21 cellular contexts compared by ENCODE assay signal in the genomic region with DNA sequence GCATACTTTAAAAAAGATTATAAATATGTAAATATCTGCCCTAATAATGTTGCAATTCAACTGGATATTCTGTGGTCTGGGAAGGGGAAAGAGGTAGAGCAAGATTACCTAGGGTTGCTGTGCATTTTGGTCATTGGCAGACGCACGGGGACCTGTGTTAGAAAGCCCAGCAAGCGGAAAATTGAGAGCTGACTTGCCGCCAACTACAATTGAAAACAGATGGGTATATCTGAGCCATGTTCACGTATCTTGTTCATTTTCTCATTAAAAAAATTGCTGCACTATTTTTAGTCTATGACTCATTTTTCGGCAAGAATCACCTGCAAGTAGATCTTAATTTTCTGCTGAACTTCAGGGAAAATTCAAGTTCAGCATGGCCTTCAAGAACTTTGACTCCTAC.
A peak's percentile ranks its signal among the peaks of the same experiment; 100 is the strongest.
DNase-seq lines count a peak whose midpoint lies in the region; ATAC-seq and TF ChIP-seq lines count a peak whose summit lies in the region.
"Had no signal": no experiment of that assay in that cellular context is flagged by ENCODE, and none has a peak within 500 bp of the region (broad histone marks: within the 10 kb centered on the region; RNA-seq: fewer than 3 reads in every experiment).

No MANE protein-coding gene starts in this region.

- no peaks in the 10 kb centered on the region for H3K27me3 ChIP-seq in ovary
- H3K27me3 ChIP-seq: BLaER1, MG63 had no signal

- no peak overlapping the region for H3K27ac Mint-ChIP-seq in activated CD8-positive, alpha-beta T cell treated with anti-CD3 and anti-CD28 coated beads for 36 hours
- H3K27ac Mint-ChIP-seq: CD4-positive, alpha-beta memory T cell; GM23338 had no signal

- no peaks in the 10 kb centered on the region for H3K36me3 ChIP-seq in ovary
- H3K36me3 ChIP-seq: BLaER1, MG63 had no signal

- ATAC-seq in activated CD8-positive, alpha-beta T cell treated with anti-CD3 and anti-CD28 coated beads for 36 hours = no peak
- ATAC-seq: GM12878, GM23338, SK-N-SH treated with all-trans-retinoic acid at 6 μM for 48 hours had no signal

- CTCF ChIA-PET in activated CD8-positive, alpha-beta T cell treated with anti-CD3 and anti-CD28 coated beads for 36 hours (lab: Charles Lee) = no interaction called here

- TF ChIP-seq POLR2A in ovary (IDR thresholded peaks at IDR 0.05) = no peak

- no peaks in the 10 kb centered on the region for H3K9me3 Mint-ChIP-seq in activated CD8-positive, alpha-beta T cell treated with anti-CD3 and anti-CD28 coated beads for 36 hours

- H3K4me3 Mint-ChIP-seq in activated CD8-positive, alpha-beta T cell treated with anti-CD3 and anti-CD28 coated beads for 36 hours = no peak overlapping the region
- H3K4me3 Mint-ChIP-seq: CD4-positive, alpha-beta memory T cell; GM23338 had no signal

- H3K4me1 ChIP-seq in ovary (ENCODE audit: insufficient read depth) = no peaks in the 10 kb centered on the region
- H3K4me1 ChIP-seq: BLaER1 had no signal

- no peak overlapping the region for H3K27ac ChIP-seq in ovary
- H3K27ac ChIP-seq: BLaER1 had no signal

- no peak for TF ChIP-seq EP300 in ovary (IDR thresholded peaks at IDR 0.05)

- WGBS in ovary, 3 donors = 30 to 37% (median 36%) methylated on average over 6 of the region's 6 CpGs

- peaks cover 10% of the 10 kb centered on the region for H3K27me3 Mint-ChIP-seq in activated CD8-positive, alpha-beta T cell treated with anti-CD3 and anti-CD28 coated beads for 36 hours

- no peak for TF ChIP-seq CTCF in astrocyte of the spinal cord (IDR thresholded peaks at IDR 0.05; ENCODE audit: low read depth, low read length)
- no peak for TF ChIP-seq CTCF in fibroblast of the aortic adventitia (IDR thresholded peaks at IDR 0.05; ENCODE audit: insufficient read depth, low read length)
- TF ChIP-seq CTCF in activated CD8-positive, alpha-beta T cell treated with anti-CD3 and anti-CD28 coated beads for 36 hours (IDR thresholded peaks at IDR 0.05) = no peak
- no peak for TF ChIP-seq CTCF in ovary (IDR thresholded peaks at IDR 0.05)

- POLR2A ChIA-PET in activated CD8-positive, alpha-beta T cell treated with anti-CD3 and anti-CD28 coated beads for 36 hours (lab: Charles Lee) = no interaction called here

- in situ Hi-C loops in G401 (cut with HindIII; ENCODE audit: low sequenced_read_pairs) (no loop called here), astrocyte of the spinal cord (cut with HindIII; ENCODE audit: low sequenced_read_pairs) (no loop called here)

- no peaks in the 10 kb centered on the region for H3K9me3 ChIP-seq in ovary
- H3K9me3 ChIP-seq: MG63 had no signal

- H3K4me3 ChIP-seq in astrocyte of the spinal cord (ENCODE audit: low read depth, low read length) = no peak overlapping the region
- no peak overlapping the region for H3K4me3 ChIP-seq in fibroblast of the aortic adventitia (ENCODE audit: low read depth, low read length)
- H3K4me3 ChIP-seq in ovary = no peak overlapping the region
- H3K4me3 ChIP-seq: BLaER1, GM12878, GM23338, MG63 had no signal

- intact Hi-C loops in activated CD8-positive, alpha-beta T cell treated with anti-CD3 and anti-CD28 coated beads for 36 hours (cut with micrococcal nuclease) = no loop called here
- intact Hi-C loops in ovary (cut with DNase I) = no loop called here

- DNase-seq in G401 (ENCODE audit: low spot score) (peak; percentile 97), NCI-H2171 treated with DMSO at 0.1 percent for 48 hours (lab: John Stamatoyannopoulos, UW) (peak; percentile 82), astrocyte of the spinal cord (ENCODE audit: low read depth, low spot score) (peak; percentile 33), fibroblast of the aortic adventitia (ENCODE audit: low read depth) (peak; percentile 52), NCI-H1048 (lab: John Stamatoyannopoulos, UW) (no peak), ovary (no peak)
- no peak for DNase-seq in activated CD8-positive, alpha-beta T cell treated with anti-CD3 and anti-CD28 coated beads for 36 hours
- DNase-seq: Calu3; CD4-positive, alpha-beta memory T cell; Kasumi-1; MG63; NCI-H1105 treated with DMSO at 0.1 percent for 48 hours; NCI-H187 treated with DMSO at 0.1 percent for 48 hours; NCI-H345; NCI-H526 treated with DMSO at 0.1 percent for 48 hours; NK-92 treated with Interleukin-12 subunit alpha and Interleukin-12 subunit beta, amount 100 ng/mL, for 24 hours; SHP77 had no signal

- no peaks in the 10 kb centered on the region for H3K36me3 Mint-ChIP-seq in activated CD8-positive, alpha-beta T cell treated with anti-CD3 and anti-CD28 coated beads for 36 hours (ENCODE audit: low read depth)
- H3K36me3 Mint-ChIP-seq: CD4-positive, alpha-beta memory T cell had no signal

- no peaks in the 10 kb centered on the region for H3K4me1 Mint-ChIP-seq in activated CD8-positive, alpha-beta T cell treated with anti-CD3 and anti-CD28 coated beads for 36 hours (ENCODE audit: low read depth)
- H3K4me1 Mint-ChIP-seq: CD4-positive, alpha-beta memory T cell had no signal

Comparison
In these comparisons a context has a peak if more than half of its experiments do, and no peak if none do; other contexts are left out.
1. DNase-seq: peak in G401 (single experiment), NCI-H2171 treated with DMSO at 0.1 percent for 48 hours (single experiment), astrocyte of the spinal cord (single experiment) and fibroblast of the aortic adventitia (single experiment); none in activated CD8-positive, alpha-beta T cell treated with anti-CD3 and anti-CD28 coated beads for 36 hours (single experiment), NCI-H1048 (single experiment) and ovary (0 of 5).